10 cellular contexts compared by ENCODE assay signal in the genomic region with DNA sequence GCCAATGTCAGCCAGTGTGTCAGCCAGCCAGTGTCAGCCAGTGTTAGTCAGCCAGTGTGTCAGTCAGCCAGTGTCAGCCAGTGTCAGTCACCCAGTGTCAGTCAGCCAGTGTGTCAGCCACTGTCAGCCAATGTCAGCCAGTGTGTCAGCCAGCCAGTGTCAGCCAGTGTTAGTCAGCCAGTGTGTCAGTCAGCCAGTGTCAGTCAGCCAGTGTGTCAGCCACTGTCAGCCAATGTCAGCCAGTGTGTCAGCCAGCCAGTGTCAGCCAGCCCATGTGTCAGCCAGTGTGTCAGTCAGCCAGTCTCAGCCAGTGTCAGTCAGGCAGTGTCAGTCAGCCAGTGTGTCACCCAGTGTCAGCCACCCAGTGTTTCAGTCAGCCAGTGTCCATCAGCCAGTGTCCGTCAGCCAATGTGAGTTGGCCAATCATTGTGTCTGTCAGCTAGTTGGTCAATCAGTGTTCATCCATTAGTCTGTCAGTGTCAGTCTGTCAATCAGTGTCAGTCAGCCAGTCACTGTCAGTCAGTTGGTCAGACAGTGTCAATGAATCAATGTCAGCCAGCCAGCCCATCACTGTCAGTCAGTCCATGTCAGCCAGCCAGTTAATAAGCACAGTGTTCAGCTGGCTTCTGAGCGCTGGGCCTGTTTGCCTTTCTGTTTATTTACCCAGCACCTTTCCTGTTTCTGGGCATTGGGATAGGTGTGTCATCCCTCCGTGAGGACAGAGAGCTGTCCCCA. TPM values are rescaled to one million over a fixed set of nuclear protein-coding genes. Genes with fewer than 3 reads are reported as not detected.
DNase-seq lines count a peak whose midpoint lies in the region; ATAC-seq, FAIRE-seq and TF ChIP-seq lines count a peak whose summit lies in the region.
"Not testable (repeated sequence)": the region's sequence is repeated elsewhere in the genome, so short reads cannot be mapped to it uniquely, and the experiment has no call there.
"Had no signal": no experiment of that assay in that cellular context is flagged by ENCODE, and none has a peak within 500 bp of the region (broad histone marks: within the 10 kb centered on the region; RNA-seq: fewer than 3 reads in every experiment).

No MANE protein-coding gene starts in this region.

- peak overlapping the region; percentile 57 for H3K27ac Mint-ChIP-seq in activated T-cell treated with anti-CD3 and anti-CD28 coated beads, Interleukin-2, amount 50 U/mL, for 72 hours
- H3K27ac Mint-ChIP-seq in central memory CD8-positive, alpha-beta T cell (ENCODE audit: low read depth): not testable (repeated sequence)

- H3K4me3 Mint-ChIP-seq in activated T-cell treated with anti-CD3 and anti-CD28 coated beads, Interleukin-2, amount 50 U/mL, for 72 hours; central memory CD8-positive, alpha-beta T cell: not testable (repeated sequence)

- not testable (repeated sequence) for H2BK12ac ChIP-seq in neuronal stem cell (ENCODE audit: low read length)

- 0% methylated on average over 1 of the region's 3 CpGs for WGBS in right lobe of liver (ENCODE audit: insufficient coverage, low coverage, low lambda C conversion rate, missing lambda C conversion rate)
- WGBS in neuronal stem cell (ENCODE audit: extremely low coverage in 2 of 2, insufficient read length in 2 of 2, insufficient replicate concordance in 1 of 2), 2 donors: no CpG with 5 or more reads among the region's 3 CpGs

- H3K36me3 ChIP-seq in right lobe of liver; neuronal stem cell (replicated peaks in 1 of 2; ENCODE audit: control insufficient read depth in 2 of 2, insufficient read depth in 2 of 2, low read length in 2 of 2): not testable (repeated sequence)

- not testable (repeated sequence) for H3K14ac ChIP-seq in neuronal stem cell (ENCODE audit: low read length)

- not testable (repeated sequence) for H3K4me1 ChIP-seq in right lobe of liver; neuronal stem cell (ENCODE audit: control insufficient read depth in 2 of 2, insufficient read depth in 1 of 2, low read depth in 1 of 2, low read length in 2 of 2)

- not testable (repeated sequence) for H2AK5ac ChIP-seq in neuronal stem cell (ENCODE audit: low read depth, low read length)

- H3K4me3 ChIP-seq in LNCaP clone FGC (ENCODE audit: low read depth, low read length); right lobe of liver: not testable (repeated sequence)
- H3K4me3 ChIP-seq in neuronal stem cell (ENCODE audit: low read length in 2 of 2): peak overlapping the region in 1 of 2 donors; percentile 65

- not testable (repeated sequence) for H3K9me3 ChIP-seq in right lobe of liver; neuronal stem cell (replicated peaks in 1 of 2; ENCODE audit: control insufficient read depth in 2 of 2, insufficient read depth in 1 of 2, low read depth in 1 of 2, low read length in 2 of 2)

- peak overlapping the region; percentile 15 for H3K18ac ChIP-seq in neuronal stem cell (ENCODE audit: low read length)

- peak overlapping the region; percentile 54 for H4K8ac ChIP-seq in neuronal stem cell (ENCODE audit: low read depth, low read length)

- TF ChIP-seq CTCF in LNCaP clone FGC (IDR thresholded peaks at IDR 0.05; ENCODE audit: control insufficient read depth, extremely low read depth, insufficient read depth); VCaP (conservative IDR thresholded peaks at IDR 0.05); right lobe of liver (IDR thresholded peaks at IDR 0.05): not testable (repeated sequence)

- peak overlapping the region; percentile 65 for H3K27ac ChIP-seq in VCaP
- H3K27ac ChIP-seq in right lobe of liver; neuronal stem cell (replicated peaks; ENCODE audit: low read length): not testable (repeated sequence)

- H3K4me2 ChIP-seq in neuronal stem cell (ENCODE audit: insufficient read depth, low read length, poor library complexity, severe bottlenecking): not testable (repeated sequence)

- H2BK5ac ChIP-seq in neuronal stem cell (ENCODE audit: low read length): not testable (repeated sequence)

- H3K27me3 ChIP-seq in right lobe of liver; neuronal stem cell (ENCODE audit: control insufficient read depth in 3 of 3, insufficient read depth in 3 of 3, low read depth in 1 of 3, low read length in 3 of 3): not testable (repeated sequence)

- peaks cover 33% of the 10 kb centered on the region for H3K4me1 Mint-ChIP-seq in activated T-cell treated with anti-CD3 and anti-CD28 coated beads, Interleukin-2, amount 50 U/mL, for 72 hours (ENCODE audit: low read depth)
- H3K4me1 Mint-ChIP-seq in central memory CD8-positive, alpha-beta T cell: not testable (repeated sequence)

- H3K36me3 Mint-ChIP-seq in activated T-cell treated with anti-CD3 and anti-CD28 coated beads, Interleukin-2, amount 50 U/mL, for 72 hours (ENCODE audit: insufficient read depth in 2 of 2): peaks cover 6 to 13% of the 10 kb centered on the region in 2 donors
- H3K36me3 Mint-ChIP-seq in central memory CD8-positive, alpha-beta T cell (ENCODE audit: insufficient read depth): not testable (repeated sequence)

- FAIRE-seq in GM12891 (lab: Jason Lieb, UNC): peak; percentile 48

- H3K79me1 ChIP-seq in neuronal stem cell (ENCODE audit: low read depth, low read length): not testable (repeated sequence)

- H3K9ac ChIP-seq in neuronal stem cell (ENCODE audit: low read depth, low read length, poor library complexity): not testable (repeated sequence)

- not testable (repeated sequence) for H2BK120ac ChIP-seq in neuronal stem cell (ENCODE audit: low read depth, low read length)

- intact Hi-C loops in right lobe of liver (cut with DNase I): not testable (repeated sequence)

- H3K4ac ChIP-seq in neuronal stem cell (ENCODE audit: low read length): not testable (repeated sequence)

- H3K9me3 Mint-ChIP-seq in activated T-cell treated with anti-CD3 and anti-CD28 coated beads, Interleukin-2, amount 50 U/mL, for 72 hours; central memory CD8-positive, alpha-beta T cell: not testable (repeated sequence)

- H3K23ac ChIP-seq in neuronal stem cell (ENCODE audit: low read depth, low read length, poor library complexity): peak overlapping the region; percentile 44

- not testable (repeated sequence) for TF ChIP-seq POLR2A in GM12891 (IDR thresholded peaks at IDR 0.05; ENCODE audit: low read depth, low read length); right lobe of liver (IDR thresholded peaks at IDR 0.05)

- H4K91ac ChIP-seq in neuronal stem cell (ENCODE audit: low read depth, low read length, poor library complexity): not testable (repeated sequence)

- H3K27me3 Mint-ChIP-seq in activated T-cell treated with anti-CD3 and anti-CD28 coated beads, Interleukin-2, amount 50 U/mL, for 72 hours (ENCODE audit: low read depth); central memory CD8-positive, alpha-beta T cell: not testable (repeated sequence)

- not testable (repeated sequence) for DNase-seq in GM12891 (ENCODE audit: insufficient read length, low spot score); activated T-cell treated with anti-CD3 and anti-CD28 coated beads, Interleukin-2, amount 50 U/mL, for 72 hours; central memory CD8-positive, alpha-beta T cell (ENCODE audit: low spot score in 2 of 2); neuronal stem cell (ENCODE audit: low spot score)
- DNase-seq in LNCaP clone FGC (ENCODE audit: low read depth): peak; percentile 42
- peak in 1 of 3 donors; percentile 22 for DNase-seq in right lobe of liver

- ATAC-seq in activated T-cell treated with anti-CD3 and anti-CD28 coated beads, Interleukin-2, amount 50 U/mL, for 72 hours (replicated peaks in 1 of 2): peak; percentile 22 to 32
- ATAC-seq in central memory CD8-positive, alpha-beta T cell (replicated peaks; ENCODE audit: extremely low read depth, poor library complexity, severe bottlenecking): peak; percentile 19
- peak; percentile 20 to 90 (median 50) for ATAC-seq in right lobe of liver

- not testable (repeated sequence) for H2BK15ac ChIP-seq in neuronal stem cell (ENCODE audit: low read length)

- H2AFZ ChIP-seq in neuronal stem cell (ENCODE audit: low read length): not testable (repeated sequence)

RNA-seq across cellular contexts. Expression of a gene that starts 40.3 kb away (rescaled TPM):
- polyA plus RNA-seq in GM12891 (2012; ENCODE audit: low read depth, missing spikeins): 5.1 TPM
- total RNA-seq in activated T-cell treated with anti-CD3 and anti-CD28 coated beads, Interleukin-2, amount 50 U/mL, for 72 hours: 100 to 1,000 TPM; 106 to 170 TPM
- total RNA-seq in right lobe of liver: 1 to 10 TPM in 1 of 6 experiments, under 1 TPM in 5; 0.49 to 1.4 (median 0.90) TPM
- 0.10 TPM for polyA plus RNA-seq in neuronal stem cell (2013, experiment 1 of 2)
- 0.08 TPM for polyA plus RNA-seq in neuronal stem cell (2013, experiment 2 of 2)
- total RNA-seq: PC-3 had no signal
- polyA plus RNA-seq: GM23338 had no signal

RNA-seq across cellular contexts. Expression of a gene that starts 44.5 kb away (rescaled TPM):
- polyA plus RNA-seq in GM12891 (2012; ENCODE audit: low read depth, missing spikeins): 0.17 TPM
- total RNA-seq in activated T-cell treated with anti-CD3 and anti-CD28 coated beads, Interleukin-2, amount 50 U/mL, for 72 hours: 1 to 10 TPM; 5.4 to 7.2 TPM
- total RNA-seq in right lobe of liver: 1 to 10 TPM in 3 of 6 experiments, under 1 TPM in 3; 0.49 to 1.2 (median 1.0) TPM
- polyA plus RNA-seq in neuronal stem cell (2013, experiment 1 of 2): 0.11 TPM
- polyA plus RNA-seq in neuronal stem cell (2013, experiment 2 of 2): 0.19 TPM
- total RNA-seq: Right ventricle myocardium inferior had no signal

Comparison
In these comparisons a context has a peak if more than half of its experiments do, and no peak if none do; other contexts are left out.
1. RNA of a gene that starts 40.3 kb away (total RNA-seq): 106 to 170 TPM in activated T-cell treated with anti-CD3 and anti-CD28 coated beads, Interleukin-2, amount 50 U/mL, for 72 hours; 0.49 to 1.4 TPM in right lobe of liver; every median in the first group is over 10 times any median in the second.
2. Peak in every context shown above with its lines, with median percentiles within 50 percentile points of each other: ATAC-seq.